Comparison of ENCODE assay signal across 1 cellular context in genomic region chr20:39674842-39675241, GRCh38.
TF ChIP-seq lines count a peak whose summit lies in the region.

No MANE protein-coding gene starts in this region.

TF ChIP-seq in WTC11, 78 proteins besides CTCF, POLR2A, EP300 and RAD21 (continued from another document):
- TF ChIP-seq, protein P1, sequence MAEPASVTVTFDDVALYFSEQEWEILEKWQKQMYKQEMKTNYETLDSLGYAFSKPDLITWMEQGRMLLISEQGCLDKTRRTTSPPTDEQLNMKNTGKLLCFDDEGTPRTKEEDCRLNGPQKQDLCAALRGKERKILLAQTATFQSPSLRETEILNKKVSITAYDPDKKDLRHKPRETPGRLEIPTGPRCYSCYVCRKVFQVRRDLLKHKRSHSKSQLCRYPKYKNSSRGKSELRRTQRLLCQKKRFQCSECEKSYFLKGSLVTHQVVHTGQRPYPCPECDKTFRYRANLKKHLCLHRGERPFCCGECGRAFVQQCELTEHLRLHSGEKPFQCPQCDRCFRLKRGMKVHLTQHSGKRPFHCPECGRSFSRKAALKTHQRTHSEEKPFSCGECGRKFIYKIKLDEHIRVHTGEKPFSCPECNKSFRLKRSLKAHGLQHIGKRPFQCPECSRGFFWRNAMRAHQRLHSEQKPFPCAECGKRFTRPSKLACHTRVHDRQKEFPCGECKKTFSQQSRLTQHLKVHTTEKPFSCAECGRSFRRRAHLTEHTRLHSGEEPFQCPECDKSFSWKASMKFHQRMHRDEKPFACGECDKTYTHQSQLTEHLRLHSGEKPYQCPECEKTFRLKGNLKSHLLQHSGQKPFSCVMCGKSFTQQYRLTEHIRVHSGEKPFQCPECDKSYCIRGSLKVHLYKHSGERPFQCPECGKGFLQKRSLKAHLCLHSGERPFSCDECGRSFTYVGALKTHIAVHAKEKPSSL (CRISPR knock-in tag; conservative IDR thresholded peaks at IDR 0.05): no peak
- TF ChIP-seq PRDM15 (CRISPR knock-in tag; IDR thresholded peaks at IDR 0.05): no peak
- no peak for TF ChIP-seq NR2C2 (CRISPR knock-in tag; IDR thresholded peaks at IDR 0.05)
- no peak for TF ChIP-seq SMAD4 (CRISPR knock-in tag; IDR thresholded peaks at IDR 0.05)
- no peak for TF ChIP-seq ZNF263 (CRISPR knock-in tag; IDR thresholded peaks at IDR 0.05; ENCODE audit: low read depth)
- no peak for TF ChIP-seq ZNF532 (CRISPR knock-in tag; IDR thresholded peaks at IDR 0.05; ENCODE audit: borderline replicate concordance)
- TF ChIP-seq, protein P2, sequence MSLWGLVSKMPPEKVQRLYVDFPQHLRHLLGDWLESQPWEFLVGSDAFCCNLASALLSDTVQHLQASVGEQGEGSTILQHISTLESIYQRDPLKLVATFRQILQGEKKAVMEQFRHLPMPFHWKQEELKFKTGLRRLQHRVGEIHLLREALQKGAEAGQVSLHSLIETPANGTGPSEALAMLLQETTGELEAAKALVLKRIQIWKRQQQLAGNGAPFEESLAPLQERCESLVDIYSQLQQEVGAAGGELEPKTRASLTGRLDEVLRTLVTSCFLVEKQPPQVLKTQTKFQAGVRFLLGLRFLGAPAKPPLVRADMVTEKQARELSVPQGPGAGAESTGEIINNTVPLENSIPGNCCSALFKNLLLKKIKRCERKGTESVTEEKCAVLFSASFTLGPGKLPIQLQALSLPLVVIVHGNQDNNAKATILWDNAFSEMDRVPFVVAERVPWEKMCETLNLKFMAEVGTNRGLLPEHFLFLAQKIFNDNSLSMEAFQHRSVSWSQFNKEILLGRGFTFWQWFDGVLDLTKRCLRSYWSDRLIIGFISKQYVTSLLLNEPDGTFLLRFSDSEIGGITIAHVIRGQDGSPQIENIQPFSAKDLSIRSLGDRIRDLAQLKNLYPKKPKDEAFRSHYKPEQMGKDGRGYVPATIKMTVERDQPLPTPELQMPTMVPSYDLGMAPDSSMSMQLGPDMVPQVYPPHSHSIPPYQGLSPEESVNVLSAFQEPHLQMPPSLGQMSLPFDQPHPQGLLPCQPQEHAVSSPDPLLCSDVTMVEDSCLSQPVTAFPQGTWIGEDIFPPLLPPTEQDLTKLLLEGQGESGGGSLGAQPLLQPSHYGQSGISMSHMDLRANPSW (CRISPR knock-in tag; conservative IDR thresholded peaks at IDR 0.05; ENCODE audit: low read depth): no peak
